1 cellular context compared by ENCODE assay signal in genomic region chr4:24971192-24971591, GRCh38.
A peak's percentile ranks its signal among the peaks of the same experiment; 100 is the strongest.
TF ChIP-seq lines count a peak whose summit lies in the region.

No MANE protein-coding gene starts in this region.

TF ChIP-seq in K562, 482 proteins besides CTCF, POLR2A, EP300 and RAD21:
- TF ChIP-seq NFE2 (IDR thresholded peaks at IDR 0.05; ENCODE audit: low read depth) (0 out of 2 replicates have a peak, but pooled peaks have one; percentile 9), CHD2 (IDR thresholded peaks at IDR 0.05; ENCODE audit: low read depth, low read length) (no peak), ZBTB8A (IDR thresholded peaks at IDR 0.05; ENCODE audit: partially characterized antibody) (no peak), HOMEZ (CRISPR knock-in tag; IDR thresholded peaks at IDR 0.05) (no peak), SMC3 (conservative IDR thresholded peaks at IDR 0.05; ENCODE audit: insufficient read depth, low read depth, low read length) (no peak), ARHGAP35 (IDR thresholded peaks at IDR 0.05; ENCODE audit: partially characterized antibody) (no peak), KAT7 (CRISPR knock-in tag; IDR thresholded peaks at IDR 0.05; ENCODE audit: borderline replicate concordance) (no peak), GABPA (tag; conservative IDR thresholded peaks at IDR 0.05; ENCODE audit: low read depth) (no peak), RFX7 (CRISPR knock-in tag; IDR thresholded peaks at IDR 0.05) (no peak), ZNF316 (IDR thresholded peaks at IDR 0.05) (0 out of 2 replicates have a peak, but pooled peaks have one; percentile 13), HNRNPLL (IDR thresholded peaks at IDR 0.05; ENCODE audit: low read depth, low read length, poor library complexity, severe bottlenecking) (no peak)
TF ChIP-seq in K562: peak in this region for 2.
